In genomic region chr13:30581582-30581981, GRCh38 we compare ENCODE assay signal across 11 cellular contexts. TPM values are rescaled to one million over a fixed set of nuclear protein-coding genes. Genes with fewer than 3 reads are reported as not detected.
DNase-seq lines count a peak whose midpoint lies in the region; ATAC-seq, FAIRE-seq and TF ChIP-seq lines count a peak whose summit lies in the region.
"Had no signal": no experiment of that assay in that cellular context is flagged by ENCODE, and none has a peak within 500 bp of the region (broad histone marks: within the 10 kb centered on the region; RNA-seq: fewer than 3 reads in every experiment).

No MANE protein-coding gene starts in this region.

- H3K9ac ChIP-seq in OCI-LY3 (ENCODE audit: low read length), result no peak overlapping the region

- H3K36me3 ChIP-seq in GM06990 (ENCODE audit: control insufficient read depth, insufficient read depth, low read length), result no peaks in the 10 kb centered on the region
- H3K36me3 ChIP-seq in OCI-LY3 (replicated peaks; ENCODE audit: low read depth, low read length), result no peaks in the 10 kb centered on the region

- no peaks in the 10 kb centered on the region for H3K79me2 ChIP-seq in OCI-LY3 (ENCODE audit: low read length)

- DNase-seq in A549 (ENCODE audit: low read depth in 1 of 2, low spot score in 1 of 2) (peak in 1 of 2 experiments; percentile 20), GM06990 (ENCODE audit: extremely low read depth, insufficient read length) (no peak), epithelial cell of proximal tubule (ENCODE audit: low read depth) (no peak), NCI-H1417 treated with DMSO at 0.1 percent for 48 hours (lab: John Stamatoyannopoulos, UW) (no peak), NCI-H2227 treated with DMSO at 0.1 percent for 48 hours (lab: John Stamatoyannopoulos, UW) (no peak), inferior parietal cortex (ENCODE audit: extremely low spot score) (no peak)
- DNase-seq: activated B cell treated with CpG ODN at 0.5 μM for 24 hours, NCI-H1436 treated with DMSO at 0.1 percent for 48 hours had no signal

- POLR2A ChIA-PET in A549 (lab: Yijun Ruan, JAX), result interaction anchor here (1.4 kb wide), 1 partner anchor 36 kb away, joined by 5 read pairs; the partner anchor contains the start of gene USPL1

- no peak overlapping the region for H2AFZ ChIP-seq in OCI-LY3 (ENCODE audit: low read depth, low read length)

- TF ChIP-seq CTCF in A549 (IDR thresholded peaks at IDR 0.05) (no peak; the same call in 2 of the 3 replicates), GM06990 (IDR thresholded peaks at IDR 0.05; ENCODE audit: insufficient read depth, low read length, poor library complexity, severe bottlenecking) (peak; percentile 35), OCI-LY3 (IDR thresholded peaks at IDR 0.05; ENCODE audit: low read depth, low read length) (peak; percentile 76), epithelial cell of proximal tubule (conservative IDR thresholded peaks at IDR 0.05; ENCODE audit: low read depth, low read length) (peak; percentile 52)

- no peaks in the 10 kb centered on the region for H3K27me3 ChIP-seq in GM06990 (replicated peaks; ENCODE audit: control insufficient read depth, insufficient read depth, low read length)
- H3K27me3 ChIP-seq in OCI-LY3 (ENCODE audit: low read depth, low read length), result peaks cover 37% of the 10 kb centered on the region

- TF ChIP-seq EP300 in A549 (IDR thresholded peaks at IDR 0.05), result no peak

- no peak overlapping the region for H3K4me3 ChIP-seq in A549
- H3K4me3 ChIP-seq in GM06990 (replicated peaks; ENCODE audit: low read depth, low read length), result no peak overlapping the region
- H3K4me3 ChIP-seq in OCI-LY3 (ENCODE audit: low read length), result no peak overlapping the region
- no peak overlapping the region for H3K4me3 ChIP-seq in epithelial cell of proximal tubule (ENCODE audit: low read depth, low read length)

- peak; percentile 13 to 47; a peak in 2 of 5 replicates for TF ChIP-seq RAD21 in A549 (conservative IDR thresholded peaks at IDR 0.05 in 1 of 2, IDR thresholded peaks at IDR 0.05 in 1 of 2)

- no peak for FAIRE-seq in A549 (lab: Jason Lieb, UNC)

- H3K4me2 ChIP-seq in A549 (no peak overlapping the region), OCI-LY3 (ENCODE audit: low read length) (no peak overlapping the region)

- H3K9me3 ChIP-seq in A549 (no peaks in the 10 kb centered on the region), OCI-LY3 (ENCODE audit: insufficient read depth, low read length) (no peaks in the 10 kb centered on the region)

- no peak for TF ChIP-seq POLR2A in A549 (IDR thresholded peaks at IDR 0.05; ENCODE audit: low read length)

- ATAC-seq in A549 (peak in 1 of 2 experiments; percentile 36; a peak in 1 of 6 replicates), HG03095 (IDR thresholded peaks at IDR 0.05; ENCODE audit: unreplicated experiment) (no peak)
- ATAC-seq: naive thymus-derived CD8-positive, alpha-beta T cell had no signal

- CTCF ChIA-PET in A549 (lab: Yijun Ruan, JAX), result interaction anchor here (0.6 to 1.4 kb wide), 7 partner anchors 17 to 471 kb away, joined by 3 to 4 read pairs (median 3); partner anchors contain the start of gene USPL1

- H3K4me1 ChIP-seq in A549 (peaks cover 18% of the 10 kb centered on the region; the same call in 2 of the 3 replicates), OCI-LY3 (ENCODE audit: low read length) (no peaks in the 10 kb centered on the region)

- H3K27ac ChIP-seq in A549 (no peak overlapping the region), OCI-LY3 (ENCODE audit: low read length) (no peak overlapping the region)

- H4K20me1 ChIP-seq in OCI-LY3 (ENCODE audit: insufficient read depth, low read length), result no peaks in the 10 kb centered on the region

- 0% methylated on average over 1 of the region's 1 CpG for WGBS in A549 (ENCODE audit: missing lambda C conversion rate)

TF ChIP-seq in A549, 52 proteins besides CTCF, POLR2A, EP300 and RAD21:
- TF ChIP-seq REST (IDR thresholded peaks at IDR 0.05), result no peak
- no peak for TF ChIP-seq PBX3 (IDR thresholded peaks at IDR 0.05)
TF ChIP-seq in A549: peak in this region for 0.

RNA-seq across cellular contexts. Expression of gene USPL1, which starts 36.1 kb away (rescaled TPM):
- polyA plus RNA-seq in A549 (2011; rRNA removed) (22.7 and 23.0 TPM in 2 replicates), A549 (2017; fragmentation: RNase III; extraction: RNeasy Plus Mini Kit Qiagen cat#74134 plus additional on column Dnase treatment) (7.4 to 8.1 TPM (median 7.6 TPM) in 3 replicates)
- polyA plus RNA-seq in A549 (2012; cell fraction: cytosol; rRNA removed), result 4.1 and 4.5 TPM in 2 replicates
- 5.4 and 7.7 TPM in 2 replicates for polyA plus RNA-seq in A549 (2012; cell fraction: nucleus; rRNA removed)
- 12.1 and 13.9 TPM in 2 replicates for polyA minus RNA-seq in A549 (2011; rRNA and poly(A)+ RNA removed)
- 13.2 and 14.3 TPM in 2 replicates for total RNA-seq in epithelial cell of proximal tubule
